Comparison of ENCODE assay signal across 8 cellular contexts in the genomic region with DNA sequence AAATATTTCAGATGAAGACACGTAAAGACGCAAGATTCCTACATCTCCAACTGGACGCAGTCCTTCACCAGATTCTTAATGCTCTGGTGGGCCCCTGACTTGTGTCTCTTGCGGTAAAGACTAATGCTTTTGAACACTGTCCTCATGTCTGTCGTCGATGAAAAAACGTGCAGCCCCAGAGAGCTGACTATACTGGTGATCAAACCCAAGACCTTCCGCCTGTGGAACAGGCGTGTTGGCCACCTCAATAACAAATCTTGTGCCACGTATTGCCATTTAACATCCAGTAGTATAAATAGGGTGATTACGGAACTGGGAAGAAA. TPM values are rescaled to one million over a fixed set of nuclear protein-coding genes. Genes with fewer than 3 reads are reported as not detected.
DNase-seq lines count a peak whose midpoint lies in the region; ATAC-seq and TF ChIP-seq lines count a peak whose summit lies in the region.

No MANE protein-coding gene starts in this region.

- WGBS in transverse colon (ENCODE audit: low coverage in 1 of 2), 2 donors: 0 to 54% methylated on average over 1 to 11 of the region's 11 CpGs

- H3K4me3 ChIP-seq in Jurkat, Clone E6-1 (ENCODE audit: low read length): peak overlapping the region; percentile 52
- no peak overlapping the region for H3K4me3 ChIP-seq in transverse colon

- peak; percentile 24 for ATAC-seq in activated CD8-positive, alpha-beta T cell treated with anti-CD3 and anti-CD28 coated beads for 36 hours

- intact Hi-C loops in activated CD8-positive, alpha-beta T cell treated with anti-CD3 and anti-CD28 coated beads for 36 hours (cut with micrococcal nuclease): no loop called here
- intact Hi-C loops in transverse colon (cut with DNase I; ENCODE audit: low total_unique reads): no loop called here

- peaks cover 2% of the 10 kb centered on the region for H3K27me3 Mint-ChIP-seq in activated CD8-positive, alpha-beta T cell treated with anti-CD3 and anti-CD28 coated beads for 36 hours

- in situ Hi-C loops in transverse colon (cut with MboI; ENCODE audit: low pct_ligation_motif_present in 1 of 4, low pct_unique_long_range_greater_than_20kb in 1 of 4, low sequenced_read_pairs in 3 of 4): no loop called here

- peak overlapping the region in 1 of 4 donors; percentile 21 for H3K27ac ChIP-seq in transverse colon

- DNase-seq in SIG-M5 treated with dmso at 0.1 percent for 504 hours (lab: John Stamatoyannopoulos, UW; ENCODE audit: unreplicated experiment) (peak; percentile 54), SIG-M5 (lab: John Stamatoyannopoulos, UW) (no peak), inferior parietal cortex (ENCODE audit: extremely low spot score) (peak; percentile 42), HT-29 (ENCODE audit: low spot score) (no peak), activated gamma-delta T cell (lab: John Stamatoyannopoulos, UW) (no peak), transverse colon (no peak)
- DNase-seq in Jurkat, Clone E6-1 (ENCODE audit: low read depth, low spot score): no peak
- DNase-seq in activated CD8-positive, alpha-beta T cell treated with anti-CD3 and anti-CD28 coated beads for 36 hours: peak; percentile 66

- no peaks in the 10 kb centered on the region for H3K36me3 ChIP-seq in transverse colon

- H3K4me1 ChIP-seq in transverse colon: peaks cover 3 to 19% (median 12%) of the 10 kb centered on the region in 4 donors

- no peak for TF ChIP-seq CTCF in activated CD8-positive, alpha-beta T cell treated with anti-CD3 and anti-CD28 coated beads for 36 hours (IDR thresholded peaks at IDR 0.05)
- no peak for TF ChIP-seq CTCF in transverse colon (IDR thresholded peaks at IDR 0.05)

- no peaks in the 10 kb centered on the region for H3K9me3 Mint-ChIP-seq in activated CD8-positive, alpha-beta T cell treated with anti-CD3 and anti-CD28 coated beads for 36 hours

- peak overlapping the region; percentile 78 for H3K4me3 Mint-ChIP-seq in activated CD8-positive, alpha-beta T cell treated with anti-CD3 and anti-CD28 coated beads for 36 hours

- peaks cover 3% of the 10 kb centered on the region for H3K36me3 Mint-ChIP-seq in activated CD8-positive, alpha-beta T cell treated with anti-CD3 and anti-CD28 coated beads for 36 hours (ENCODE audit: low read depth)

- CTCF ChIA-PET in activated CD8-positive, alpha-beta T cell treated with anti-CD3 and anti-CD28 coated beads for 36 hours (lab: Charles Lee): interaction anchor here (1.5 to 2.9 kb wide), 2 partner anchors 9 to 112 kb away, joined by 3 to 10 read pairs; a partner anchor contains a TSS

- no peaks in the 10 kb centered on the region for H3K27me3 ChIP-seq in transverse colon

- H3K4me1 Mint-ChIP-seq in activated CD8-positive, alpha-beta T cell treated with anti-CD3 and anti-CD28 coated beads for 36 hours (ENCODE audit: low read depth): peaks cover 41% of the 10 kb centered on the region

- TF ChIP-seq POLR2A in transverse colon (IDR thresholded peaks at IDR 0.05): no peak

- H3K27ac Mint-ChIP-seq in activated CD8-positive, alpha-beta T cell treated with anti-CD3 and anti-CD28 coated beads for 36 hours: peak overlapping the region; percentile 87

- TF ChIP-seq EP300 in transverse colon (IDR thresholded peaks at IDR 0.05; ENCODE audit: low read depth): no peak

- POLR2A ChIA-PET in activated CD8-positive, alpha-beta T cell treated with anti-CD3 and anti-CD28 coated beads for 36 hours (lab: Charles Lee): interaction anchor here (0.7 to 2.8 kb wide), 4 partner anchors 9 to 115 kb away, joined by 3 to 17 read pairs (median 4); a partner anchor contains a TSS

- no peaks in the 10 kb centered on the region for H3K9me3 ChIP-seq in transverse colon

RNA-seq across cellular contexts. Expression of a gene that starts 45.5 kb away (rescaled TPM):
- not detected for polyA plus RNA-seq in Jurkat, Clone E6-1 (2012; ENCODE audit: insufficient read depth, insufficient read length)
- not detected for total RNA-seq in activated CD8-positive, alpha-beta T cell treated with anti-CD3 and anti-CD28 coated beads for 36 hours
- not detected in 2 replicates for total RNA-seq in HT-29 (2014; rRNA removed; shearing (Covaris generic))
- not detected for total RNA-seq in transverse colon

RNA-seq across cellular contexts. Expression of a gene that starts 53.5 kb away (rescaled TPM):
- polyA plus RNA-seq in Jurkat, Clone E6-1 (2012; ENCODE audit: insufficient read depth, insufficient read length): not detected
- total RNA-seq in activated CD8-positive, alpha-beta T cell treated with anti-CD3 and anti-CD28 coated beads for 36 hours: not detected
- total RNA-seq in HT-29 (2014; rRNA removed; shearing (Covaris generic)): not detected in 2 replicates
- not detected for total RNA-seq in transverse colon

RNA-seq across cellular contexts. Expression of a gene that starts 58.7 kb away (rescaled TPM):
- polyA plus RNA-seq in Jurkat, Clone E6-1 (2012; ENCODE audit: insufficient read depth, insufficient read length): 35.3 TPM
- 10 to 100 TPM; 38.1 to 41.0 TPM for total RNA-seq in activated CD8-positive, alpha-beta T cell treated with anti-CD3 and anti-CD28 coated beads for 36 hours
- total RNA-seq in HT-29 (2014; rRNA removed; shearing (Covaris generic)): 22.8 and 29.4 TPM in 2 replicates
- 10 to 100 TPM; 27.7 to 59.1 (median 47.2) TPM for total RNA-seq in transverse colon

Comparison
In these comparisons a context has a peak if more than half of its experiments do, and no peak if none do; other contexts are left out.
1. DNase-seq: peak in SIG-M5 treated with dmso at 0.1 percent for 504 hours (single experiment), activated CD8-positive, alpha-beta T cell treated with anti-CD3 and anti-CD28 coated beads for 36 hours (single experiment) and inferior parietal cortex (single experiment); none in SIG-M5 (single experiment), Jurkat, Clone E6-1 (single experiment), HT-29 (single experiment), activated gamma-delta T cell (single experiment) and transverse colon (single experiment).